Comparison of ENCODE assay signal across 8 cellular contexts in genomic region chr6:77650098-77650663, GRCh38. TPM values are rescaled to one million over a fixed set of nuclear protein-coding genes. Genes with fewer than 3 reads are reported as not detected.
DNase-seq lines count a peak whose midpoint lies in the region; ATAC-seq and TF ChIP-seq lines count a peak whose summit lies in the region.

No MANE protein-coding gene starts in this region.

- ATAC-seq in HCT116 (peak; percentile 38; the same call in 1 of the 2 replicates), HG02970 (IDR thresholded peaks at IDR 0.05; ENCODE audit: low FRiP score, unreplicated experiment) (no peak)

- H4K20me1 ChIP-seq in HCT116 (ENCODE audit: insufficient read depth) = no peaks in the 10 kb centered on the region

- no peaks in the 10 kb centered on the region for H3K9me2 ChIP-seq in HCT116 (ENCODE audit: insufficient read depth)

- no peaks in the 10 kb centered on the region for H3K36me3 ChIP-seq in HCT116 (ENCODE audit: control insufficient read depth in 1 of 2, insufficient read depth in 2 of 2, low read length in 2 of 2)

- DNase-seq in Caki2 (ENCODE audit: low read depth) = peak; percentile 57
- no peak for DNase-seq in HCT116 (ENCODE audit: low read depth, low spot score)
- DNase-seq in activated T-cell treated with anti-CD3 and anti-CD28 coated beads, Interleukin-2, amount 50 U/mL, for 48 hours = peak; percentile 21 to 22
- peak; percentile 78 for DNase-seq in iPS DF 19.7 (ENCODE audit: low read depth, low spot score)
- peak; percentile 11 for DNase-seq in stimulated activated CD4-positive, alpha-beta T cell treated with anti-CD3 and anti-CD28 coated beads, Interleukin-1b, Interleukin-23, amount 100 ng/mL, for 48 hours
- no peak for DNase-seq in NCI-H1436 treated with DMSO at 0.1 percent for 48 hours (lab: John Stamatoyannopoulos, UW)
- DNase-seq in Ammon's horn (ENCODE audit: low spot score) = no peak

- in situ Hi-C loops in Caki2 (cut with HindIII; ENCODE audit: low pct_unique_long_range_greater_than_20kb, low sequenced_read_pairs) = no loop called here

- H3K9me3 ChIP-seq in HCT116 (ENCODE audit: control insufficient read depth in 1 of 2, insufficient read depth in 1 of 2, low read depth in 1 of 2, low read length in 2 of 2) = no peaks in the 10 kb centered on the region

- H3K79me2 ChIP-seq in HCT116 (ENCODE audit: insufficient read depth, low read length) = no peaks in the 10 kb centered on the region

- no peak overlapping the region for H3K4me2 ChIP-seq in HCT116 (ENCODE audit: low read length)

- BruUV-seq in HCT116 (replicated peaks; lab: Mats Ljungman, UMichigan) = no TSS peak

- H2AFZ ChIP-seq in HCT116 (ENCODE audit: low read depth, low read length, poor library complexity, severe bottlenecking) = no peak overlapping the region

- RAD21 ChIA-PET in HCT116 (lab: Charles Lee; ENCODE audit: low non-redundant PET in 1 of 2, low total read pairs in 2 of 2, uncharacterized antibody in 2 of 2, unreplicated experiment in 2 of 2) = no interaction called here

- no peak for TF ChIP-seq RAD21 in HCT116 (IDR thresholded peaks at IDR 0.05; ENCODE audit: low read depth)

- no peak overlapping the region for H3K27ac ChIP-seq in HCT116 (ENCODE audit: low read depth, low read length)

- no peaks in the 10 kb centered on the region for H3K27me3 ChIP-seq in HCT116 (ENCODE audit: insufficient read depth, low read length)

- TF ChIP-seq CTCF in HCT116 (IDR thresholded peaks at IDR 0.05 in 2 of 3, conservative IDR thresholded peaks at IDR 0.05 in 1 of 3; ENCODE audit: borderline replicate concordance in 1 of 3, insufficient read depth in 1 of 3, low read depth in 2 of 3, low read length in 2 of 3) = no peak

- intact Hi-C loops in HCT116 (cut with micrococcal nuclease) = no loop called here

- H3K4me3 ChIP-seq in HCT116 (replicated peaks in 1 of 2; ENCODE audit: low read depth in 1 of 2, low read length in 2 of 2) = no peak overlapping the region

- TF ChIP-seq POLR2A in HCT116 (IDR thresholded peaks at IDR 0.05; ENCODE audit: borderline replicate concordance, extremely low read depth, insufficient read depth, insufficient read length) = no peak

- no peaks in the 10 kb centered on the region for H3K4me1 ChIP-seq in HCT116 (ENCODE audit: control insufficient read depth in 1 of 2, insufficient read depth in 2 of 2, low read length in 2 of 2)

- H3K9ac ChIP-seq in HCT116 (ENCODE audit: low read length) = no peak overlapping the region

- CTCF ChIA-PET in HCT116 (lab: Charles Lee) = no interaction called here

- POLR2A ChIA-PET in HCT116 (lab: Charles Lee) = no interaction called here

TF ChIP-seq in HCT116, 20 proteins besides CTCF, POLR2A, EP300 and RAD21:
- TF ChIP-seq CBX3 (IDR thresholded peaks at IDR 0.05; ENCODE audit: low read depth) (no peak), YY1 (IDR thresholded peaks at IDR 0.05; ENCODE audit: extremely low read depth, insufficient replicate concordance, low read depth, low read length) (no peak), EGR1 (IDR thresholded peaks at IDR 0.05; ENCODE audit: low read depth) (no peak), JUND (IDR thresholded peaks at IDR 0.05) (no peak), FOSL1 (IDR thresholded peaks at IDR 0.05; ENCODE audit: low read depth) (no peak), CEBPB (IDR thresholded peaks at IDR 0.05; ENCODE audit: low read depth) (no peak), SIN3A (IDR thresholded peaks at IDR 0.05; ENCODE audit: low read depth) (no peak), EZH2phosphoT487 (IDR thresholded peaks at IDR 0.05; ENCODE audit: borderline replicate concordance) (no peak), SP1 (IDR thresholded peaks at IDR 0.05; ENCODE audit: low read depth) (no peak), POLR2AphosphoS5 (IDR thresholded peaks at IDR 0.05; ENCODE audit: low read depth, low read length) (no peak), ELF1 (IDR thresholded peaks at IDR 0.05; ENCODE audit: borderline replicate concordance, low read depth) (no peak), ATF3 (IDR thresholded peaks at IDR 0.05) (no peak), ZFX (IDR thresholded peaks at IDR 0.05) (no peak), TCF7L2 (IDR thresholded peaks at IDR 0.05; ENCODE audit: borderline replicate concordance, extremely low read depth, insufficient read depth, insufficient read length) (no peak), SRF (IDR thresholded peaks at IDR 0.05; ENCODE audit: low read depth) (no peak), EZH2 (IDR thresholded peaks at IDR 0.05) (no peak)
- TF ChIP-seq, protein P1, sequence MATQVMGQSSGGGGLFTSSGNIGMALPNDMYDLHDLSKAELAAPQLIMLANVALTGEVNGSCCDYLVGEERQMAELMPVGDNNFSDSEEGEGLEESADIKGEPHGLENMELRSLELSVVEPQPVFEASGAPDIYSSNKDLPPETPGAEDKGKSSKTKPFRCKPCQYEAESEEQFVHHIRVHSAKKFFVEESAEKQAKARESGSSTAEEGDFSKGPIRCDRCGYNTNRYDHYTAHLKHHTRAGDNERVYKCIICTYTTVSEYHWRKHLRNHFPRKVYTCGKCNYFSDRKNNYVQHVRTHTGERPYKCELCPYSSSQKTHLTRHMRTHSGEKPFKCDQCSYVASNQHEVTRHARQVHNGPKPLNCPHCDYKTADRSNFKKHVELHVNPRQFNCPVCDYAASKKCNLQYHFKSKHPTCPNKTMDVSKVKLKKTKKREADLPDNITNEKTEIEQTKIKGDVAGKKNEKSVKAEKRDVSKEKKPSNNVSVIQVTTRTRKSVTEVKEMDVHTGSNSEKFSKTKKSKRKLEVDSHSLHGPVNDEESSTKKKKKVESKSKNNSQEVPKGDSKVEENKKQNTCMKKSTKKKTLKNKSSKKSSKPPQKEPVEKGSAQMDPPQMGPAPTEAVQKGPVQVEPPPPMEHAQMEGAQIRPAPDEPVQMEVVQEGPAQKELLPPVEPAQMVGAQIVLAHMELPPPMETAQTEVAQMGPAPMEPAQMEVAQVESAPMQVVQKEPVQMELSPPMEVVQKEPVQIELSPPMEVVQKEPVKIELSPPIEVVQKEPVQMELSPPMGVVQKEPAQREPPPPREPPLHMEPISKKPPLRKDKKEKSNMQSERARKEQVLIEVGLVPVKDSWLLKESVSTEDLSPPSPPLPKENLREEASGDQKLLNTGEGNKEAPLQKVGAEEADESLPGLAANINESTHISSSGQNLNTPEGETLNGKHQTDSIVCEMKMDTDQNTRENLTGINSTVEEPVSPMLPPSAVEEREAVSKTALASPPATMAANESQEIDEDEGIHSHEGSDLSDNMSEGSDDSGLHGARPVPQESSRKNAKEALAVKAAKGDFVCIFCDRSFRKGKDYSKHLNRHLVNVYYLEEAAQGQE (IDR thresholded peaks at IDR 0.05; ENCODE audit: low read depth) = no peak

RNA-seq across cellular contexts. Expression of gene MEI4, which starts 2.7 kb away (rescaled TPM):
- total RNA-seq in Caki2 (2014; rRNA removed; shearing (Covaris generic); ENCODE audit: low replicate concordance) = not detected in 2 replicates
- total RNA-seq in HCT116 (2021; ENCODE audit: unreplicated experiment) = not detected
- not detected in 2 replicates for polyA plus RNA-seq in HCT116 (2012)

Comparison
In these comparisons a context has a peak if more than half of its experiments do, and no peak if none do; other contexts are left out.
1. DNase-seq: peak in Caki2 (single experiment), activated T-cell treated with anti-CD3 and anti-CD28 coated beads, Interleukin-2, amount 50 U/mL, for 48 hours (2 of 2), iPS DF 19.7 (single experiment) and stimulated activated CD4-positive, alpha-beta T cell treated with anti-CD3 and anti-CD28 coated beads, Interleukin-1b, Interleukin-23, amount 100 ng/mL, for 48 hours (single experiment); none in HCT116 (single experiment), NCI-H1436 treated with DMSO at 0.1 percent for 48 hours (single experiment) and Ammon's horn (single experiment).